In the genomic region with DNA sequence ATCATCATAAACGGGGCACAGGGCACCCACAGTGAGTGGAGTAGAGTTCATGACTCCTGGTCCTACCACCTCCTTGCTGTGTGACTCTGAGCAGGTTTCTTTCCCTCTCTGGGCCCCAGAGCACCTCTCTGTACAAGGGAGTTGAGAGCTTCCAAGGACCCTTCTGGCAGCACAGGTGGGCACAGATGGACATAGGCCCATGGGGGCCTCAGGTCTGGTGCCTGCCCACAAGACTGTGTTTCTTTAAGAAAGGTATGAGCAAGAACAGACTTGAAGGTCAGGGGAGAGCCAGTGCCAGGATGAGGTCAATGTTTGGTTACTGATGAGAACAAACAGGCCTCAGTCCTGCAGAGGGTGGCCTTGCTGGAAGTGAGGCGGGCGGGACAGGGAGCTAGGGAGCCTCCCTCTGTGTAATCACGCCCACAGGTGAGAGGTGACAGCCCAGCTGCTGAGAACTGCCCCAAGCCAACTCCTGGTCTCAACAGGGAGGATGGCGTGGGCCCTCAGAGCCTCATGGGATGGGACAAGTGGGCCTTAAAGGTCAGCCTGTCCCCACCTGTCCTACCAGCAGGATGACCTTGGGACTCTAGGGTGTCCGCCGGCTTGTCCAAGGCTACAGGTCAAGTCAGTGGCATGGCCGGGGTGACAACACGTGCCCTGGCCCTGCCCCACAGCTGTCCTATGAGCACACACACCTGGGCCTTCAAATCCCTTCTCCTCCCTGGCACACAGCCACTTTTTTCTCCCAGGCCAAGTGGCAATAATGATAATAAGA, we compare ENCODE assay signal across 1 cellular context.
TF ChIP-seq lines count a peak whose summit lies in the region.

No MANE protein-coding gene starts in this region.

TF ChIP-seq in HepG2, 621 proteins besides CTCF, POLR2A, EP300 and RAD21 (continued from another document):
- TF ChIP-seq ZNF362 (CRISPR knock-in tag; IDR thresholded peaks at IDR 0.05; ENCODE audit: borderline replicate concordance) (peak; percentile 62; the same call in 1 of the 2 replicates), ZFP36 (IDR thresholded peaks at IDR 0.05; ENCODE audit: borderline replicate concordance, low read depth, low read length, partially characterized antibody) (peak; percentile 88), ZSCAN29 (CRISPR knock-in tag; conservative IDR thresholded peaks at IDR 0.05) (peak; percentile 82; the same call in 1 of the 2 replicates), ZFP1 (CRISPR knock-in tag; IDR thresholded peaks at IDR 0.05) (no peak), MXI1 (IDR thresholded peaks at IDR 0.05; ENCODE audit: borderline replicate concordance, low read depth, low read length) (peak; percentile 69; the same call in 1 of the 3 replicates), ZNF441 (CRISPR knock-in tag; IDR thresholded peaks at IDR 0.05; ENCODE audit: borderline replicate concordance) (0 out of 2 replicates have a peak, but pooled peaks have one; percentile 33), ZNF33B (CRISPR knock-in tag; IDR thresholded peaks at IDR 0.05) (no peak), ZNF121 (CRISPR knock-in tag; IDR thresholded peaks at IDR 0.05) (peak; percentile 68; the same call in 1 of the 2 replicates), CHCHD3 (CRISPR knock-in tag; IDR thresholded peaks at IDR 0.05) (peak; percentile 67; the same call in 1 of the 2 replicates), ZSCAN21 (CRISPR knock-in tag; IDR thresholded peaks at IDR 0.05; ENCODE audit: borderline replicate concordance) (no peak), ZNF652 (CRISPR knock-in tag; IDR thresholded peaks at IDR 0.05; ENCODE audit: borderline replicate concordance, low read depth) (peak; percentile 22; the same call in 1 of the 2 replicates), NFKB2 (CRISPR knock-in tag; IDR thresholded peaks at IDR 0.05; ENCODE audit: borderline replicate concordance) (no peak; the same call in 1 of the 2 replicates), PHF21A (CRISPR knock-in tag; IDR thresholded peaks at IDR 0.05) (peak; percentile 95), ZNF644 (CRISPR knock-in tag; IDR thresholded peaks at IDR 0.05; ENCODE audit: low read depth) (peak; percentile 38; the same call in 1 of the 2 replicates), RARA (CRISPR knock-in tag; IDR thresholded peaks at IDR 0.05) (peak; percentile 86), ZNF580 (CRISPR knock-in tag; IDR thresholded peaks at IDR 0.05; ENCODE audit: borderline replicate concordance, low read depth) (peak; percentile 44; the same call in 1 of the 2 replicates)
- TF ChIP-seq, protein P1, sequence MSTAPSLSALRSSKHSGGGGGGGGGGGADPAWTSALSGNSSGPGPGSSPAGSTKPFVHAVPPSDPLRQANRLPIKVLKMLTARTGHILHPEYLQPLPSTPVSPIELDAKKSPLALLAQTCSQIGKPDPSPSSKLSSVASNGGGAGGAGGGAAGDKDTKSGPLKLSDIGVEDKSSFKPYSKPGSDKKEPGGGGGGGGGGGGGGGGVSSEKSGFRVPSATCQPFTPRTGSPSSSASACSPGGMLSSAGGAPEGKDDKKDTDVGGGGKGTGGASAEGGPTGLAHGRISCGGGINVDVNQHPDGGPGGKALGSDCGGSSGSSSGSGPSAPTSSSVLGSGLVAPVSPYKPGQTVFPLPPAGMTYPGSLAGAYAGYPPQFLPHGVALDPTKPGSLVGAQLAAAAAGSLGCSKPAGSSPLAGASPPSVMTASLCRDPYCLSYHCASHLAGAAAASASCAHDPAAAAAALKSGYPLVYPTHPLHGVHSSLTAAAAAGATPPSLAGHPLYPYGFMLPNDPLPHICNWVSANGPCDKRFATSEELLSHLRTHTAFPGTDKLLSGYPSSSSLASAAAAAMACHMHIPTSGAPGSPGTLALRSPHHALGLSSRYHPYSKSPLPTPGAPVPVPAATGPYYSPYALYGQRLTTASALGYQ (CRISPR knock-in tag; IDR thresholded peaks at IDR 0.05), result peak; percentile 28; the same call in 1 of the 2 replicates
TF ChIP-seq in HepG2: peak in this region for 167.
